Comparison of ENCODE assay signal across 10 cellular contexts in the genomic region with DNA sequence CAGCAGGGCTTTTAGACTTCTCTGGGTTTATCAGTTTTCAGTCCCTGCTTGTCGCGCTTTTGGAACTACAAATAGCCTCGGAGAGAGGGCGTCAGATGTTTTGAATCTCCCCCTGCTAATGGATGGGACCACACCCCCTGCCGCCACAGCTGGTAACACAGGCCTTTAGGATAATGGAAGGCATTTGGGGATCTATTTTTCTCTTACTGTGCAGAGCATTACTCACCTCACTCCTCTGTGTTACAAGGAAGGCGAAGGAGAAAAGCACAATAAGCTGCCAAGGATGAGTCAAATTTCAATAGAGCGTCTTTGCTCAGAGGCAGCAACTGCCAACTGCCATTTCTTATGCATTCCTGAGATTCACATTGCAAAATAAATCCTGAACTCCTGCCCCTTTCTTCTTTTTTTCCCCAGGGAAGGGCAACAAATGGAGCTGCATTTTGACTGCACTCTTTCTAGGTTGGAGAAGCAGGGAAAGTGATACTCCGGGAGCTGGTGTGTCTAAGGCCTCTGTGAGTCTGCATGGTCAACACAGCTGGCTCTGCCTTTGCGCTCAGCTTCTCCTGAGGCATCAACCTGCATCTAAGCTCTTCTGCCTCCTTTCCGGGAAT. TPM values are rescaled to one million over a fixed set of nuclear protein-coding genes. Genes with fewer than 3 reads are reported as not detected.
DNase-seq lines count a peak whose midpoint lies in the region; ATAC-seq, FAIRE-seq and TF ChIP-seq lines count a peak whose summit lies in the region.
"Had no signal": no experiment of that assay in that cellular context is flagged by ENCODE, and none has a peak within 500 bp of the region (broad histone marks: within the 10 kb centered on the region; RNA-seq: fewer than 3 reads in every experiment).

No MANE protein-coding gene starts in this region.

- peaks cover 4 to 23% of the 10 kb centered on the region in 2 experiments; a peak in 3 of 5 replicates for H3K27me3 ChIP-seq in K562 (ENCODE audit: control insufficient read depth in 2 of 2, insufficient read depth in 2 of 2, low read length in 2 of 2)

- no peak for TF ChIP-seq EP300 in K562 (IDR thresholded peaks at IDR 0.05; ENCODE audit: low read length)

- no peak overlapping the region for H3K4me2 ChIP-seq in K562 (ENCODE audit: insufficient read depth, low read length)

- H3K9me3 ChIP-seq in K562 (replicated peaks; ENCODE audit: control insufficient read depth, insufficient read depth, low read depth, low read length) = no peaks in the 10 kb centered on the region

- no peaks in the 10 kb centered on the region for H3K9me1 ChIP-seq in K562 (ENCODE audit: control insufficient read depth, insufficient read depth, low read length)

- TF ChIP-seq RAD21 in K562 (CRISPR knock-in tag; conservative IDR thresholded peaks at IDR 0.05 in 1 of 2, IDR thresholded peaks at IDR 0.05 in 1 of 2) = no peak

- no TSS peak for BruUV-seq in K562 (replicated peaks; lab: Mats Ljungman, UMichigan)

- no peaks in the 10 kb centered on the region for H3K36me3 ChIP-seq in K562 (ENCODE audit: control insufficient read depth, insufficient read depth, low read length)

- WGBS in K562 (ENCODE audit: insufficient coverage, low coverage, missing lambda C conversion rate) = 3% methylated on average over 4 of the region's 10 CpGs

- ATAC-seq in K562 (peak; percentile 54; the same call in 2 of the 3 replicates), HG02610 (IDR thresholded peaks at IDR 0.05; ENCODE audit: unreplicated experiment) (no peak)

- FAIRE-seq in K562 (lab: Jason Lieb, UNC) = no peak
- FAIRE-seq: islet of Langerhans had no signal

- no peak for TF ChIP-seq CTCF in K562 (IDR thresholded peaks at IDR 0.05 in 2 of 3, conservative IDR thresholded peaks at IDR 0.05 in 1 of 3; ENCODE audit: insufficient read depth in 2 of 3, low read depth in 1 of 3, low read length in 3 of 3)

- no peak for TF ChIP-seq POLR2A in K562 (conservative IDR thresholded peaks at IDR 0.05)

- peak; percentile 93 for DNase-seq in AG08395 (ENCODE audit: low spot score)
- DNase-seq in HS-5 (ENCODE audit: low read depth) = peak; percentile 94
- no peak for DNase-seq in K562 (ENCODE audit: extremely low read depth in 1 of 4, low spot score in 3 of 4)
- peak; percentile 91 for DNase-seq in kidney tubule cell (ENCODE audit: low spot score)
- no peak for DNase-seq in SK-N-DZ (ENCODE audit: low spot score)
- no peak for DNase-seq in stimulated activated CD8-positive, alpha-beta memory T cell treated with anti-CD3 and anti-CD28 coated beads, Interleukin-4, amount 100 ng/mL, for 48 hours
- no peak for DNase-seq in NCI-H1092 treated with DMSO at 0.1 percent for 48 hours (lab: John Stamatoyannopoulos, UW)
- DNase-seq: activated CD4-positive, alpha-beta T cell treated with anti-CD3 and anti-CD28 coated beads, Interleukin-2, amount 50 U/mL, for 48 hours had no signal

- H3K9ac ChIP-seq in K562 (ENCODE audit: insufficient read depth in 1 of 2, low read depth in 2 of 2, low read length in 2 of 2) = no peak overlapping the region

- CTCF ChIA-PET in K562 (lab: Yijun Ruan, JAX; ENCODE audit: low intra/inter-chr PET ratio) = no interaction called here

- H4K20me1 ChIP-seq in K562 (replicated peaks; ENCODE audit: control insufficient read depth, insufficient read depth, low read length) = no peaks in the 10 kb centered on the region

- POLR2A ChIA-PET in K562 (lab: Yijun Ruan, JAX) = interaction anchor here (1.3 kb wide), 1 partner anchor 16 kb away, joined by 4 read pairs; no protein-coding TSS in a partner anchor

- no peak overlapping the region for H3K4me3 ChIP-seq in K562

- in situ Hi-C loops in K562 (cut with MboI) = no loop called here

- intact Hi-C loops in K562 (cut with micrococcal nuclease) = no loop called here

- H3K79me2 ChIP-seq in K562 (ENCODE audit: control insufficient read depth, insufficient read depth, low read length) = no peaks in the 10 kb centered on the region

- H3K4me1 ChIP-seq in K562 (replicated peaks in 1 of 2; ENCODE audit: control insufficient read depth in 2 of 2, insufficient read depth in 2 of 2, low read length in 2 of 2) = no peaks in the 10 kb centered on the region; a peak in 1 of 5 replicates

- H2AFZ ChIP-seq in K562 (ENCODE audit: low read depth, low read length) = no peak overlapping the region

- H3K27ac ChIP-seq in K562 (ENCODE audit: extremely low read depth, low read depth, low read length) = no peak overlapping the region

TF ChIP-seq in K562, 482 proteins besides CTCF, POLR2A, EP300 and RAD21:
- TF ChIP-seq, protein P1, sequence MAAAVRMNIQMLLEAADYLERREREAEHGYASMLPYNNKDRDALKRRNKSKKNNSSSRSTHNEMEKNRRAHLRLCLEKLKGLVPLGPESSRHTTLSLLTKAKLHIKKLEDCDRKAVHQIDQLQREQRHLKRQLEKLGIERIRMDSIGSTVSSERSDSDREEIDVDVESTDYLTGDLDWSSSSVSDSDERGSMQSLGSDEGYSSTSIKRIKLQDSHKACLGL (CRISPR knock-in tag; IDR thresholded peaks at IDR 0.05; ENCODE audit: borderline replicate concordance, poor library complexity, severe bottlenecking) = no peak
TF ChIP-seq in K562: peak in this region for 0.

RNA-seq across cellular contexts. Expression of a gene that starts 31.5 kb away (rescaled TPM):
- total RNA-seq in K562 (2011; cell fraction: chromatin; rRNA removed; ENCODE audit: low replicate concordance) = 9.7 and 38.1 TPM in 2 replicates
- total RNA-seq in K562 (2011; cell fraction: nucleolus; rRNA removed) = 5.0 and 6.8 TPM in 2 replicates
- total RNA-seq in K562 (2011; cell fraction: nucleoplasm; rRNA removed) = 15.5 and 22.4 TPM in 2 replicates
- total RNA-seq in K562 (2014; rRNA removed) (3.6 and 6.8 TPM in 2 replicates), K562 (2014; rRNA removed; fragmentation: Illumina TruSeq; extraction: Trizol) (12.3 and 13.9 TPM in 2 replicates), K562 (2015; rRNA removed; fragmentation: Illumina TruSeq; extraction: Trizol) (11.7 and 11.9 TPM in 2 replicates), K562 (2021) (28.1 and 35.8 TPM in 2 replicates)
- polyA plus RNA-seq in K562 (2011; rRNA removed) (10.9 and 15.7 TPM in 2 replicates), K562 (2014; fragmentation: Illumina TruSeq; extraction: Trizol) (24.1 and 30.1 TPM in 2 replicates), K562 (2014; fragmentation: Nextera tagmentation; extraction: Ambion mirVana) (1 to 10 TPM; 9.2 to 9.9 TPM), K562 (2014; rRNA removed) (17.4 and 19.5 TPM in 2 replicates)
- polyA plus RNA-seq in K562 (2011; cell fraction: cytosol; rRNA removed) = 2.4 and 4.8 TPM in 2 replicates
- 5.4 and 8.3 TPM in 2 replicates for polyA plus RNA-seq in K562 (2011; cell fraction: nucleus; rRNA removed)
- 15.3 and 17.9 TPM in 2 replicates for polyA plus RNA-seq in K562 (2012)
- 11.9 and 19.0 TPM in 2 replicates for polyA minus RNA-seq in K562 (2011; rRNA and poly(A)+ RNA removed)
- polyA minus RNA-seq in K562 (2011; cell fraction: cytosol; rRNA and poly(A)+ RNA removed) = 10.0 and 14.2 TPM in 2 replicates
- polyA minus RNA-seq in K562 (2011; cell fraction: nucleus; rRNA and poly(A)+ RNA removed) = 13.2 and 30.7 TPM in 2 replicates
- 9.5 and 10.3 TPM in 2 replicates for polyA plus RNA-seq in SK-N-DZ (2014; cell fraction: cytosol; rRNA removed)
- polyA plus RNA-seq in SK-N-DZ (2014; cell fraction: nucleus; rRNA removed) = 16.1 and 25.1 TPM in 2 replicates

Comparison
In these comparisons a context has a peak if more than half of its experiments do, and no peak if none do; other contexts are left out.
1. DNase-seq: peak in AG08395 (single experiment), HS-5 (single experiment) and kidney tubule cell (single experiment); none in K562 (0 of 4), SK-N-DZ (single experiment), stimulated activated CD8-positive, alpha-beta memory T cell treated with anti-CD3 and anti-CD28 coated beads, Interleukin-4, amount 100 ng/mL, for 48 hours (single experiment) and NCI-H1092 treated with DMSO at 0.1 percent for 48 hours (single experiment).